In the genomic region with DNA sequence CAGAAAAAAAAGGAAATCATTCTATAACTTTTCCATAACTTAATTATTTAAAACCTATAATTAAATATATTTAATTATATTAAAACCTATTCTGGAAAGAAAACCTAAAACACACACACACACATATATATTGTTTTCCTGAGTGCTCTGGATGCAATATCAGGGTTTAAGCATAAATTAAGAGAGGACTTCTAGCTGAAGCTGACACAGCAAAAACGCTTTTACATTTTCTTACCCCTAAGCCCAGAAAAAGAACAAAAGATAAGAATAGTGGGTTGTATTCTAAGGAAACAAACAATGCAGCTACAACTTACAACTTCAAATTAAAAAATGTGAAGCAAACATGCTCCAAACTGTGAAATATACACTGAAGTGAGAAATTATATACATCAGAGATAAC, we compare ENCODE assay signal across 38 cellular contexts. TPM values are rescaled to one million over a fixed set of nuclear protein-coding genes. Genes with fewer than 3 reads are reported as not detected.
"Had no signal": no experiment of that assay in that cellular context is flagged by ENCODE, and none has a peak within 500 bp of the region (broad histone marks: within the 10 kb centered on the region; RNA-seq: fewer than 3 reads in every experiment).

No MANE protein-coding gene starts in this region.

- FAIRE-seq: astrocyte, bronchial epithelial cell had no signal

- H3K27me3 ChIP-seq: adrenal gland, ascending aorta, body of pancreas, brain microvascular endothelial cell, breast epithelium, cardiac muscle cell had no signal

- H3K4me3 ChIP-seq: adrenal gland, ascending aorta, body of pancreas, breast epithelium, cardiac muscle cell had no signal

- H3K4me1 ChIP-seq: adrenal gland, ascending aorta, body of pancreas, breast epithelium had no signal

- H3K36me3 ChIP-seq: adrenal gland, ascending aorta, brain microvascular endothelial cell, breast epithelium, cardiac muscle cell had no signal

- H3K27ac ChIP-seq: adrenal gland, ascending aorta, body of pancreas, brain microvascular endothelial cell, breast epithelium, cardiac muscle cell had no signal

- ATAC-seq: activated naive CD4-positive, alpha-beta T cell treated with anti-CD3 and anti-CD28 coated beads, Interleukin-2, amount 50 U/mL, for 72 hours; activated naive CD8-positive, alpha-beta T cell treated with anti-CD3 and anti-CD28 coated beads, Interleukin-2, amount 50 U/mL, for 24 hours; activated T-cell treated with anti-CD3 and anti-CD28 coated beads, Interleukin-2, amount 50 U/mL, for 4 hours; activated T-cell treated with anti-CD3 and anti-CD28 coated beads, Interleukin-2, amount 50 U/mL, for 72 hours; activated T-helper 17 cell treated with anti-CD3 and anti-CD28 coated beads, Interleukin-2, amount 50 U/mL, for 72 hours; body of pancreas had no signal

- H3K9me3 ChIP-seq: adrenal gland, ascending aorta, body of pancreas had no signal

- DNase-seq: activated effector memory CD4-positive, alpha-beta T cell treated with anti-CD3 and anti-CD28 coated beads, Interleukin-2, amount 50 U/mL, for 16 hours; activated effector memory CD4-positive, alpha-beta T cell treated with Interleukin-2 at 50 U/mL for 16 hours; activated gamma-delta T cell; activated gamma-delta T cell treated with Interleukin-2 at 50 U/mL for 16 hours; activated naive CD4-positive, alpha-beta T cell; activated naive CD4-positive, alpha-beta T cell treated with anti-CD3 and anti-CD28 coated beads for 36 hours; activated naive CD4-positive, alpha-beta T cell treated with anti-CD3 and anti-CD28 coated beads, Interleukin-2, amount 10 ng/mL, durations not matched to agents 7 days and 5 days; activated naive CD4-positive, alpha-beta T cell treated with anti-CD3 and anti-CD28 coated beads, Interleukin-2, amount 50 U/mL, for 16 hours; activated naive CD4-positive, alpha-beta T cell treated with Interleukin-2 at 50 U/mL for 16 hours; activated naive CD8-positive, alpha-beta T cell treated with anti-CD3 and anti-CD28 coated beads for 36 hours; activated naive CD8-positive, alpha-beta T cell treated with anti-CD3 and anti-CD28 coated beads, Interleukin-2, amount 10 ng/mL, durations not matched to agents 7 days and 5 days; activated naive CD8-positive, alpha-beta T cell treated with anti-CD3 and anti-CD28 coated beads, Interleukin-2, amount 50 U/mL, for 24 hours; activated T-cell treated with anti-CD3 and anti-CD28 coated beads, Interleukin-2, amount 50 U/mL, for 24 hours; activated T-cell treated with anti-CD3 and anti-CD28 coated beads, Interleukin-2, amount 50 U/mL, for 4 hours; activated T-cell treated with anti-CD3 and anti-CD28 coated beads, Interleukin-2, amount 50 U/mL, for 48 hours; activated T-cell treated with anti-CD3 and anti-CD28 coated beads, Interleukin-2, amount 50 U/mL, for 72 hours; adrenal gland; amniotic stem cell; amygdala; anterior cingulate cortex; aorta; body of pancreas; brain microvascular endothelial cell; caudate nucleus; central memory CD4-positive, alpha-beta T cell; cerebellar nuclear complex had no signal

RNA-seq across cellular contexts. Expression of gene TMPRSS11B, which starts 52.3 kb away (rescaled TPM):
- total RNA-seq: activated naive CD4-positive, alpha-beta T cell treated with anti-CD3 and anti-CD28 coated beads for 36 hours; activated naive CD4-positive, alpha-beta T cell treated with anti-CD3 and anti-CD28 coated beads, Interleukin-2, amount 50 U/mL, for 72 hours; activated naive CD8-positive, alpha-beta T cell treated with anti-CD3 and anti-CD28 coated beads for 36 hours; activated naive CD8-positive, alpha-beta T cell treated with anti-CD3 and anti-CD28 coated beads, Interleukin-2, amount 10 ng/mL, durations not matched to agents 7 days and 5 days; activated T-cell treated with anti-CD3 and anti-CD28 coated beads, Interleukin-2, amount 50 U/mL, for 4 hours; activated T-cell treated with anti-CD3 and anti-CD28 coated beads, Interleukin-2, amount 50 U/mL, for 72 hours; activated T-helper 1 cell treated with anti-CD3 and anti-CD28 coated beads, Interleukin-12 subunit alpha, Interleukin-12 subunit beta, Interleukin-2, Interleukin-4 antibody, amounts not matched to agents 30 ng/mL and 10 ng/mL and 1 ng/mL, durations not matched to agents 14 hours and 24 hours and 36 hours; activated T-helper 17 cell treated with anti-CD3 and anti-CD28 coated beads, Interleukin-2, amount 50 U/mL, for 72 hours; activated T-helper 2 cell treated with anti-CD3 and anti-CD28 coated beads, Interferon-gamma antibody, Interleukin-2, Interleukin-4, amounts not matched to agents 10 μg/mL and 5 μg/mL and 100 μg/mL, durations not matched to agents 14 hours and 24 hours and 36 hours; adrenal gland; aorta; ascending aorta; body of pancreas; breast epithelium; cardiac muscle cell; cardiac septum; cerebellum; chondrocyte had no signal
- polyA plus RNA-seq: cardiac muscle cell had no signal
